Comparison of ENCODE assay signal across 7 cellular contexts in genomic region chr3:99875573-99875924, GRCh38. TPM values are rescaled to one million over a fixed set of nuclear protein-coding genes. Genes with fewer than 3 reads are reported as not detected.
A peak's percentile ranks its signal among the peaks of the same experiment; 100 is the strongest.
DNase-seq lines count a peak whose midpoint lies in the region; ATAC-seq and TF ChIP-seq lines count a peak whose summit lies in the region.

No MANE protein-coding gene starts in this region.

- no peaks in the 10 kb centered on the region for H3K27me3 ChIP-seq in muscle layer of colon (ENCODE audit: control insufficient read depth in 1 of 2, insufficient read depth in 2 of 2, low read length in 2 of 2)

- H3K4me3 ChIP-seq in SK-N-MC, result peak overlapping the region; percentile 89
- H3K4me3 ChIP-seq in muscle layer of colon (ENCODE audit: low read depth in 1 of 2, low read length in 2 of 2), result peak overlapping the region; percentile 61 to 86

- H3K9me3 Mint-ChIP-seq in HFFc6 (no peaks in the 10 kb centered on the region), endothelial cell (ENCODE audit: unreplicated experiment) (no peaks in the 10 kb centered on the region)

- H3K4me3 Mint-ChIP-seq in HFFc6, result peak overlapping the region; percentile 89
- H3K4me3 Mint-ChIP-seq in endothelial cell (ENCODE audit: unreplicated experiment), result peak overlapping the region; percentile 91

- H3K27ac Mint-ChIP-seq in HFFc6 (peak overlapping the region; percentile 92), endothelial cell (ENCODE audit: unreplicated experiment) (peak overlapping the region; percentile 90)

- peaks cover 28% of the 10 kb centered on the region for H3K4me1 ChIP-seq in muscle layer of colon (ENCODE audit: insufficient read depth, low read length)

- H3K36me3 Mint-ChIP-seq in HFFc6 (ENCODE audit: low read depth) (peaks cover 44% of the 10 kb centered on the region), endothelial cell (ENCODE audit: low read depth, unreplicated experiment) (peaks cover 7% of the 10 kb centered on the region)

- H3K36me3 ChIP-seq in SK-N-MC (ENCODE audit: insufficient read depth, low read length), result no peaks in the 10 kb centered on the region
- H3K36me3 ChIP-seq in muscle layer of colon (ENCODE audit: insufficient read depth, low read length), result peaks cover 1% of the 10 kb centered on the region

- ATAC-seq in HG03442 (IDR thresholded peaks at IDR 0.05; ENCODE audit: unreplicated experiment), result no peak

- H3K9ac ChIP-seq in SK-N-MC (ENCODE audit: insufficient read length), result peak overlapping the region; percentile 82
- peak overlapping the region; percentile 93 for H3K9ac ChIP-seq in muscle layer of colon (ENCODE audit: low read length)

- no peaks in the 10 kb centered on the region for H3K9me3 ChIP-seq in SK-N-MC (ENCODE audit: low read depth, low read length)
- H3K9me3 ChIP-seq in muscle layer of colon (ENCODE audit: low read length), result no peaks in the 10 kb centered on the region

- no peaks in the 10 kb centered on the region; the same call in 1 of the 2 replicates for H3K27me3 Mint-ChIP-seq in HFFc6 (ENCODE audit: insufficient read depth)
- H3K27me3 Mint-ChIP-seq in endothelial cell (ENCODE audit: unreplicated experiment), result peaks cover 3% of the 10 kb centered on the region

- H3K27ac ChIP-seq in SK-N-MC, result no peak overlapping the region
- peak overlapping the region; percentile 86 for H3K27ac ChIP-seq in muscle layer of colon (ENCODE audit: low read depth, low read length)

- peaks cover 66% of the 10 kb centered on the region for H3K4me1 Mint-ChIP-seq in HFFc6 (ENCODE audit: low read depth)
- peaks cover 35% of the 10 kb centered on the region for H3K4me1 Mint-ChIP-seq in endothelial cell (ENCODE audit: unreplicated experiment)

- DNase-seq in HFFc6 (no peak), SK-N-MC (ENCODE audit: low read depth, low spot score) (no peak), endothelial cell (ENCODE audit: low spot score) (no peak), NCI-H510A (lab: John Stamatoyannopoulos, UW) (no peak), amygdala (lab: John Stamatoyannopoulos, UW) (no peak)

- no peak for TF ChIP-seq CTCF in HFFc6 (IDR thresholded peaks at IDR 0.05)
- no peak for TF ChIP-seq CTCF in endothelial cell (IDR thresholded peaks at IDR 0.05; ENCODE audit: unreplicated experiment)

RNA-seq across cellular contexts. Expression of gene CMSS1, which starts 57.9 kb away (rescaled TPM):
- 10 to 100 TPM; 27.8 to 47.0 (median 38.1) TPM for total RNA-seq in HFFc6 (2021; fragmentation: NEBNext Ultra II Directional; extraction: Animal tissue kit (Norgen Biotek cat#: 25700))
- total RNA-seq in endothelial cell (ENCODE audit: unreplicated experiment), result 25.8 TPM
